12 cellular contexts compared by ENCODE assay signal in genomic region chr3:130604806-130605205, GRCh38.
"Had no signal": no experiment of that assay in that cellular context is flagged by ENCODE, and none has a peak within 500 bp of the region (broad histone marks: within the 10 kb centered on the region; RNA-seq: fewer than 3 reads in every experiment).

No MANE protein-coding gene starts in this region.

- ATAC-seq: activated CD8-positive, alpha-beta T cell treated with anti-CD3 and anti-CD28 coated beads for 36 hours; left lobe of liver; sciatic nerve; stimulated activated memory B cell treated with anti-CD40 and anti-IgM and Interleukin-4, amounts not matched to agents 10 μg/mL and 1 μg/mL and 100 μg/mL, for 72 hours had no signal

- H3K27ac ChIP-seq: brain microvascular endothelial cell, colonic mucosa, testis had no signal

- DNase-seq: activated CD4-positive, alpha-beta T cell treated with anti-CD3 and anti-CD28 coated beads, Interleukin-2, amount 10 ng/mL, durations not matched to agents 24 days and 14 days; activated CD8-positive, alpha-beta T cell treated with anti-CD3 and anti-CD28 coated beads for 36 hours; activated naive CD4-positive, alpha-beta T cell treated with anti-CD3 and anti-CD28 coated beads for 36 hours; activated T-cell treated with anti-CD3 and anti-CD28 coated beads, Interleukin-2, amount 50 U/mL, for 24 hours; brain microvascular endothelial cell; colonic mucosa; nucleus accumbens; stimulated activated CD4-positive, alpha-beta T cell treated with anti-CD3 and anti-CD28 coated beads, Interleukin-4, amount 100 ng/mL, for 4 hours; testis had no signal

- H3K27me3 ChIP-seq: brain microvascular endothelial cell, colonic mucosa, testis had no signal

- H3K4me3 ChIP-seq: colonic mucosa, testis had no signal

- H3K9me3 ChIP-seq: colonic mucosa, testis had no signal

- H3K4me1 ChIP-seq: colonic mucosa had no signal

- H3K36me3 ChIP-seq: brain microvascular endothelial cell, colonic mucosa had no signal
